Comparison of ENCODE assay signal across 24 cellular contexts in the genomic region with DNA sequence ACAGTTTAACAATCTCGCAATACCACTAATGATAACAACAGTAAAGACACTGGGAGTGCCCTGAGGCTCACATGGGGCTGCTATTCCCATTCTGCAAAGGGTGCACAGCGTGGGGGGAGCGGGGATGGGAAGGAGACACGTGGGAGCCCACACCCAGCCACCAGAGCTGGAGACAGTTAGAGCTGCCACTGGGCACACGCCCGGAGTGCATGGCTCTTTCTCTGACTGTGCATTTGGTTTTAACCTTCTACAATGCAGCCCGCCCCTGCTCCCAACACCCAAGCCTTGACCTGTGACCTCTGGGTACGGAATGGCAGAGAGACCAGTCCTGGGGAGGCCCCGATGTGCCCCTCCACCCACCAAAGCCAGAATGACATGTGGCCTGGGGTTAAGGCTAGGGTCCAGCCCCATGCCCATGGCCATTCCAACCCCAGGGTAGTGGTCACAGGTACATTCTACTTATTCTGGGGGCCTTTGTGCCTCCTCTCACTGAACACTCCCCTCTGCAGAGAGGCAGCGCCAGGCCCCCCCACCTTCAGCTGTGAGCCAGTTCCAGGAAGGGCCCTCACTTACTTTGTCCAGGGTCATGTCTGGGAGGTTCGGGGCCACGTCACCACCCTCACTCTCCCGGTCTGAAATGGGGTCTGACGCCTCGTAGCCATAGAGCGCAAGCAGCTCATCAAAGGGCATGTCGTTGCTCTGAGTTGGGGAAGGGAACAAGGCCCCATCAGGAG.
"Had no signal": no experiment of that assay in that cellular context is flagged by ENCODE, and none has a peak within 500 bp of the region (broad histone marks: within the 10 kb centered on the region; RNA-seq: fewer than 3 reads in every experiment).

No MANE protein-coding gene starts in this region.

- H3K4me3 ChIP-seq: dorsolateral prefrontal cortex, esophagus squamous epithelium, heart right ventricle, lower lobe of right lung, prostate gland, skin epidermis, spleen, testis, tibial artery had no signal

- H3K9me3 ChIP-seq: lower lobe of right lung, prostate gland, testis had no signal

- H3K27ac ChIP-seq: dorsolateral prefrontal cortex, esophagus squamous epithelium, heart right ventricle, lower lobe of right lung, neutrophil, parathyroid adenoma, prostate gland, skin epidermis, spleen, testis, tibial artery had no signal

- H2AFZ ChIP-seq: parathyroid adenoma had no signal

- H3K36me3 ChIP-seq: neutrophil had no signal

- ATAC-seq: heart right ventricle; left ventricle myocardium superior; lower lobe of right lung; natural killer cell; stimulated activated memory B cell treated with anti-CD40 and anti-IgM and Interleukin-4, amounts not matched to agents 10 μg/mL and 1 μg/mL and 100 μg/mL, for 72 hours; stimulated activated naive CD8-positive, alpha-beta T cell treated with anti-CD3 and anti-CD28 coated beads, Interleukin-15, Interleukin-2, amounts not matched to agents 100 U/mL and 50 U/mL, for 24 hours had no signal

- H3K27me3 ChIP-seq: dorsolateral prefrontal cortex, esophagus squamous epithelium, heart right ventricle, neutrophil, spleen, testis, tibial artery had no signal

- DNase-seq: effector CD4-positive, alpha-beta T cell; endodermal cell; esophagus squamous epithelium; foreskin melanocyte; glutamatergic neuron; heart right ventricle; hypothalamus; immature natural killer cell; islet precursor cell; left ventricle myocardium superior; lower lobe of right lung; natural killer cell; spleen; stimulated activated CD4-positive, alpha-beta T cell treated with anti-CD3 and anti-CD28 coated beads, Interleukin-4, amount 100 ng/mL, for 4 hours; stimulated activated naive CD8-positive, alpha-beta T cell treated with anti-CD3 and anti-CD28 coated beads, Interleukin-15, Interleukin-2, amounts not matched to agents 100 U/mL and 50 U/mL, for 24 hours; substantia nigra; testis; tibial artery had no signal

- H3K4me1 ChIP-seq: esophagus squamous epithelium, lower lobe of right lung, parathyroid adenoma, prostate gland, spleen, testis, tibial artery had no signal
